Comparison of ENCODE assay signal across 22 cellular contexts in the genomic region with DNA sequence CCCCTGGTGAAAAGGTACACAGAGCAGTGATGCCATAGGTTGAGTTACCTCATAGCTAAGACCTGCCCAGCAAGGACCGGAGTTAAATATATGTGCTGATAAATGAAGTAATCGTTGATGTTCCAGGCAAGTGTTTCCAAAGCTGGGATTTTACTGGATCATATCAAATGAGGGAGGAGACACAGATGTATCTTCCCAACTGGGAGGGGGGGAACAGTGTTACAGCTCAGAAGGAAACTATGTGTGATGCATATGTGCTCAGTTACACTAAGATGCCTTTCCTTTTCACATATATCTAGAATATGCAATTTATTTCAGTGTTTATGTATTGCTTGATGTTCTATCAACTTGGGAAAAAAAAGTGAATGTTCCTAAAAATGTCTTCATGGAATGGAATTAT.
A peak's percentile ranks its signal among the peaks of the same experiment; 100 is the strongest.
DNase-seq lines count a peak whose midpoint lies in the region; ATAC-seq and TF ChIP-seq lines count a peak whose summit lies in the region.
"Had no signal": no experiment of that assay in that cellular context is flagged by ENCODE, and none has a peak within 500 bp of the region (broad histone marks: within the 10 kb centered on the region; RNA-seq: fewer than 3 reads in every experiment).

No MANE protein-coding gene starts in this region.

- no peak overlapping the region for H3K4me2 ChIP-seq in HCT116 (ENCODE audit: low read length)
- H3K4me2 ChIP-seq in SK-N-SH, result peak overlapping the region; percentile 37; the same call in 1 of the 2 replicates
- peak overlapping the region; percentile 40 for H3K4me2 ChIP-seq in hepatocyte

- H3K79me2 ChIP-seq in HCT116 (ENCODE audit: insufficient read depth, low read length) (no peaks in the 10 kb centered on the region), SK-N-SH (ENCODE audit: insufficient read depth) (no peaks in the 10 kb centered on the region), hepatocyte (no peaks in the 10 kb centered on the region)

- peak; percentile 29 for DNase-seq in AG08395 (ENCODE audit: low spot score)
- no peak for DNase-seq in HCT116 (ENCODE audit: low read depth, low spot score)
- DNase-seq in SK-N-SH, result no peak
- DNase-seq in hepatocyte (ENCODE audit: low spot score), result peak; percentile 28
- DNase-seq in NCI-H1694 (lab: John Stamatoyannopoulos, UW), result no peak
- no peak for DNase-seq in COR-L47 (lab: John Stamatoyannopoulos, UW)
- DNase-seq: 8988T; activated CD4-positive, alpha-beta T cell treated with anti-CD3 and anti-CD28 coated beads, Interleukin-2, amount 10 ng/mL, durations not matched to agents 7 days and 5 days; Calu3; effector CD8-positive, alpha-beta T cell; kidney glomerular epithelial cell; NCI-H1105 treated with DMSO at 0.1 percent for 48 hours; NCI-H2081 treated with DMSO at 0.1 percent for 48 hours; NCI-H446; nucleus accumbens; PC-3; SJCRH30; stomach; WERI-Rb-1 had no signal

- ATAC-seq in HCT116 (no peak), HG03159 (IDR thresholded peaks at IDR 0.05; ENCODE audit: unreplicated experiment) (no peak), HG02571 (IDR thresholded peaks at IDR 0.05; ENCODE audit: unreplicated experiment) (no peak)
- ATAC-seq: activated T-helper 17 cell treated with anti-CD3 and anti-CD28 coated beads, Interleukin-2, amount 50 U/mL, for 72 hours; PC-3 had no signal

- H3K27ac ChIP-seq in HCT116 (ENCODE audit: low read depth, low read length) (no peak overlapping the region), SK-N-SH (ENCODE audit: low read depth in 2 of 2, low read length in 1 of 2) (no peak overlapping the region), hepatocyte (peak overlapping the region; percentile 7)
- H3K27ac ChIP-seq: SJCRH30, stomach, WERI-Rb-1 had no signal

- H3F3A ChIP-seq in SK-N-SH (replicated peaks; ENCODE audit: insufficient read depth), result no peaks in the 10 kb centered on the region

- H3K9ac ChIP-seq in HCT116 (ENCODE audit: low read length), result no peak overlapping the region
- H3K9ac ChIP-seq in SK-N-SH, result no peak overlapping the region

- peaks cover 0 to 13% of the 10 kb centered on the region in 2 experiments; a peak in 2 of 4 replicates for H3K4me1 ChIP-seq in HCT116 (ENCODE audit: control insufficient read depth in 1 of 2, insufficient read depth in 2 of 2, low read length in 2 of 2)
- H3K4me1 ChIP-seq in SK-N-SH (ENCODE audit: control insufficient read depth in 1 of 2, insufficient read depth in 2 of 2, low read depth in 1 of 2, low read length in 1 of 2), result no peaks in the 10 kb centered on the region; a peak in 1 of 4 replicates
- peaks cover 9% of the 10 kb centered on the region for H3K4me1 ChIP-seq in hepatocyte (ENCODE audit: insufficient read depth)
- H3K4me1 ChIP-seq: SJCRH30 had no signal

- TF ChIP-seq CTCF in HCT116 (IDR thresholded peaks at IDR 0.05 in 2 of 3, conservative IDR thresholded peaks at IDR 0.05 in 1 of 3; ENCODE audit: borderline replicate concordance in 1 of 3, insufficient read depth in 1 of 3, low read depth in 2 of 3, low read length in 2 of 3) (no peak), SK-N-SH (IDR thresholded peaks at IDR 0.05) (no peak), hepatocyte (IDR thresholded peaks at IDR 0.05; ENCODE audit: poor library complexity) (no peak)

- no peak for TF ChIP-seq POLR2A in HCT116 (IDR thresholded peaks at IDR 0.05; ENCODE audit: borderline replicate concordance, extremely low read depth, insufficient read depth, insufficient read length)

- H3K27me3 ChIP-seq in HCT116 (ENCODE audit: insufficient read depth, low read length) (no peaks in the 10 kb centered on the region), SK-N-SH (ENCODE audit: insufficient read depth) (no peaks in the 10 kb centered on the region; the same call in 1 of the 2 replicates), hepatocyte (no peaks in the 10 kb centered on the region)
- H3K27me3 ChIP-seq: SJCRH30, stomach had no signal

- intact Hi-C loops in HCT116 (cut with micrococcal nuclease), result no loop called here

- RAD21 ChIA-PET in HCT116 (lab: Charles Lee; ENCODE audit: low non-redundant PET in 1 of 2, low total read pairs in 2 of 2, uncharacterized antibody in 2 of 2, unreplicated experiment in 2 of 2), result no interaction called here

- POLR2A ChIA-PET in HCT116 (lab: Charles Lee), result no interaction called here
- POLR2A ChIA-PET in SK-N-SH (lab: Yijun Ruan, JAX), result no interaction called here

- H3K36me3 ChIP-seq in HCT116 (ENCODE audit: control insufficient read depth in 1 of 2, insufficient read depth in 2 of 2, low read length in 2 of 2), result no peaks in the 10 kb centered on the region
- no peaks in the 10 kb centered on the region for H3K36me3 ChIP-seq in SK-N-SH (replicated peaks in 1 of 2; ENCODE audit: control insufficient read depth in 1 of 2, insufficient read depth in 2 of 2, low read length in 1 of 2)
- no peaks in the 10 kb centered on the region for H3K36me3 ChIP-seq in hepatocyte (replicated peaks; ENCODE audit: insufficient read depth, low read depth)
- H3K36me3 ChIP-seq: SJCRH30, stomach, WERI-Rb-1 had no signal

- H2AFZ ChIP-seq in HCT116 (ENCODE audit: low read depth, low read length, poor library complexity, severe bottlenecking) (peak overlapping the region; percentile 54), SK-N-SH (ENCODE audit: low read depth) (no peak overlapping the region; the same call in 1 of the 2 replicates), hepatocyte (no peak overlapping the region)

- H4K20me1 ChIP-seq in HCT116 (ENCODE audit: insufficient read depth) (no peaks in the 10 kb centered on the region), SK-N-SH (ENCODE audit: insufficient read depth) (no peaks in the 10 kb centered on the region), hepatocyte (ENCODE audit: insufficient read depth, poor library complexity, severe bottlenecking) (no peaks in the 10 kb centered on the region)

- H3K9me2 ChIP-seq in HCT116 (ENCODE audit: insufficient read depth) (no peaks in the 10 kb centered on the region), SK-N-SH (no peaks in the 10 kb centered on the region), hepatocyte (replicated peaks; ENCODE audit: insufficient read depth) (no peaks in the 10 kb centered on the region)

- H3K9me3 ChIP-seq in HCT116 (ENCODE audit: control insufficient read depth in 1 of 2, insufficient read depth in 1 of 2, low read depth in 1 of 2, low read length in 2 of 2) (no peaks in the 10 kb centered on the region), SK-N-SH (no peaks in the 10 kb centered on the region), hepatocyte (ENCODE audit: low read depth) (no peaks in the 10 kb centered on the region)
- H3K9me3 ChIP-seq: SJCRH30, stomach had no signal

- CTCF ChIA-PET in HCT116 (lab: Charles Lee) (no interaction called here), SK-N-SH (lab: Yijun Ruan, JAX) (no interaction called here)

- no peak for TF ChIP-seq EP300 in SK-N-SH (IDR thresholded peaks at IDR 0.05; ENCODE audit: borderline replicate concordance in 1 of 2, low read depth in 1 of 2, low read length in 1 of 2)

- BruUV-seq in HCT116 (replicated peaks; lab: Mats Ljungman, UMichigan), result no TSS peak

- 14% methylated on average over 2 of the region's 2 CpGs for WGBS in SK-N-SH (ENCODE audit: low lambda C conversion rate)
- WGBS in hepatocyte (ENCODE audit: low lambda C conversion rate, missing lambda C conversion rate), result 60% methylated on average over 2 of the region's 2 CpGs

- no peak for TF ChIP-seq RAD21 in HCT116 (IDR thresholded peaks at IDR 0.05; ENCODE audit: low read depth)
- TF ChIP-seq RAD21 in SK-N-SH (IDR thresholded peaks at IDR 0.05; ENCODE audit: low read length), result no peak

- H3K4me3 ChIP-seq in HCT116 (replicated peaks in 1 of 2; ENCODE audit: low read depth in 1 of 2, low read length in 2 of 2), result no peak overlapping the region
- H3K4me3 ChIP-seq in SK-N-SH (ENCODE audit: low read depth in 2 of 2, low read length in 1 of 2), result peak overlapping the region in 1 of 2 experiments; percentile 8; a peak in 1 of 4 replicates
- H3K4me3 ChIP-seq in hepatocyte, result no peak overlapping the region
- H3K4me3 ChIP-seq: SJCRH30, stomach had no signal

TF ChIP-seq in HCT116, 20 proteins besides CTCF, POLR2A, EP300 and RAD21 (continues in another document):
- TF ChIP-seq EGR1 (IDR thresholded peaks at IDR 0.05; ENCODE audit: low read depth) (no peak), YY1 (IDR thresholded peaks at IDR 0.05; ENCODE audit: extremely low read depth, insufficient replicate concordance, low read depth, low read length) (no peak), EZH2phosphoT487 (IDR thresholded peaks at IDR 0.05; ENCODE audit: borderline replicate concordance) (no peak)

TF ChIP-seq in SK-N-SH, 30 proteins besides CTCF, POLR2A, EP300 and RAD21:
- no peak for TF ChIP-seq SMC3 (IDR thresholded peaks at IDR 0.05; ENCODE audit: low read depth, low read length)
- TF ChIP-seq, protein P1, sequence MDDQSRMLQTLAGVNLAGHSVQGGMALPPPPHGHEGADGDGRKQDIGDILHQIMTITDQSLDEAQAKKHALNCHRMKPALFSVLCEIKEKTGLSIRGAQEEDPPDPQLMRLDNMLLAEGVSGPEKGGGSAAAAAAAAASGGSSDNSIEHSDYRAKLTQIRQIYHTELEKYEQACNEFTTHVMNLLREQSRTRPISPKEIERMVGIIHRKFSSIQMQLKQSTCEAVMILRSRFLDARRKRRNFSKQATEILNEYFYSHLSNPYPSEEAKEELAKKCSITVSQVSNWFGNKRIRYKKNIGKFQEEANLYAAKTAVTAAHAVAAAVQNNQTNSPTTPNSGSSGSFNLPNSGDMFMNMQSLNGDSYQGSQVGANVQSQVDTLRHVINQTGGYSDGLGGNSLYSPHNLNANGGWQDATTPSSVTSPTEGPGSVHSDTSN (IDR thresholded peaks at IDR 0.05), result no peak
- TF ChIP-seq GATA2 (CRISPR knock-in tag; IDR thresholded peaks at IDR 0.05), result no peak
- no peak for TF ChIP-seq FOXM1 (IDR thresholded peaks at IDR 0.05; ENCODE audit: low read depth)
- no peak for TF ChIP-seq TCF12 (IDR thresholded peaks at IDR 0.05)
- TF ChIP-seq, protein P2, sequence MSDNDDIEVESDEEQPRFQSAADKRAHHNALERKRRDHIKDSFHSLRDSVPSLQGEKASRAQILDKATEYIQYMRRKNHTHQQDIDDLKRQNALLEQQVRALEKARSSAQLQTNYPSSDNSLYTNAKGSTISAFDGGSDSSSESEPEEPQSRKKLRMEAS (IDR thresholded peaks at IDR 0.05; ENCODE audit: low read depth), result no peak

Comparison
In these comparisons a context has a peak if more than half of its experiments do, and no peak if none do; other contexts are left out.
1. DNase-seq: peak in AG08395 (single experiment) and hepatocyte (single experiment); none in HCT116 (single experiment), SK-N-SH (single experiment), NCI-H1694 (single experiment) and COR-L47 (single experiment).